ENCODE assay signal across 8 cellular contexts in genomic region chr18:34493566-34494358, GRCh38.
A peak's percentile ranks its signal among the peaks of the same experiment; 100 is the strongest.
DNase-seq lines count a peak whose midpoint lies in the region; ATAC-seq and TF ChIP-seq lines count a peak whose summit lies in the region.

No MANE protein-coding gene starts in this region.

- H3K4me3 ChIP-seq in A673 (ENCODE audit: low read depth, low read length, poor library complexity, severe bottlenecking) (peak overlapping the region; percentile 44), esophagus muscularis mucosa (peak overlapping the region; percentile 63 to 80 (median 72)), muscle layer of colon (ENCODE audit: low read depth in 1 of 2, low read length in 2 of 2) (peak overlapping the region; percentile 68)

- H3K27me3 ChIP-seq in A673 (replicated peaks; ENCODE audit: insufficient read depth, low read depth, low read length, poor library complexity), result peaks cover 70% of the 10 kb centered on the region
- H3K27me3 ChIP-seq in esophagus muscularis mucosa, result peaks cover 0 to 3% (median 0%) of the 10 kb centered on the region in 4 donors
- H3K27me3 ChIP-seq in muscle layer of colon (ENCODE audit: control insufficient read depth in 1 of 2, insufficient read depth in 2 of 2, low read length in 2 of 2), result no peaks in the 10 kb centered on the region

- 0% methylated on average over 28 of the region's 101 CpGs for WGBS in esophagus muscularis mucosa

- H3K9ac ChIP-seq in muscle layer of colon (ENCODE audit: low read length), result no peak overlapping the region

- DNase-seq in A673 (ENCODE audit: low spot score) (peak; percentile 19), OCI-M1 (lab: John Stamatoyannopoulos, UW) (peak; percentile 62), esophagus muscularis mucosa (ENCODE audit: extremely low spot score) (no peak), middle frontal gyrus (ENCODE audit: extremely low spot score, low spot score) (no peak), A172 (ENCODE audit: low spot score) (no peak)

- POLR2A ChIA-PET in A673 (lab: Charles Lee; ENCODE audit: low non-redundant PET), result interaction anchor here (0.7 kb wide), 1 partner anchor 21 kb away, joined by 5 read pairs; no protein-coding TSS in a partner anchor

- TF ChIP-seq CTCF in A673 (conservative IDR thresholded peaks at IDR 0.05; ENCODE audit: low read depth, low read length) (no peak), esophagus muscularis mucosa (IDR thresholded peaks at IDR 0.05) (peak; percentile 11 to 31 (median 17))

- CTCF ChIA-PET in A673 (lab: Charles Lee), result interaction anchor here (0.6 kb wide), 1 partner anchor 414 kb away, joined by 7 read pairs; no protein-coding TSS in a partner anchor

- intact Hi-C loops in A673 (cut with micrococcal nuclease; ENCODE audit: unreplicated experiment) (no loop called here), esophagus muscularis mucosa (cut with DNase I) (loop anchor here (5.0 to 10.0 kb wide), 3 partner anchors 99 to 294 kb away; no protein-coding TSS in a partner anchor)

- no peak overlapping the region for H3K27ac ChIP-seq in A673 (ENCODE audit: low read depth, low read length, poor library complexity, severe bottlenecking)
- peak overlapping the region; percentile 85 to 89 (median 86) for H3K27ac ChIP-seq in esophagus muscularis mucosa (replicated peaks in 1 of 4)
- H3K27ac ChIP-seq in muscle layer of colon (ENCODE audit: low read depth, low read length), result peak overlapping the region; percentile 68

- no peak for TF ChIP-seq EP300 in esophagus muscularis mucosa (IDR thresholded peaks at IDR 0.05)

- H3K36me3 ChIP-seq in A673 (ENCODE audit: insufficient read depth, low read length, poor library complexity, severe bottlenecking), result no peaks in the 10 kb centered on the region
- no peaks in the 10 kb centered on the region for H3K36me3 ChIP-seq in esophagus muscularis mucosa
- no peaks in the 10 kb centered on the region for H3K36me3 ChIP-seq in muscle layer of colon (ENCODE audit: insufficient read depth, low read length)

- TF ChIP-seq POLR2A in esophagus muscularis mucosa (IDR thresholded peaks at IDR 0.05; ENCODE audit: low read depth), result no peak

- ATAC-seq in GM18499 (IDR thresholded peaks at IDR 0.05; ENCODE audit: insufficient read depth, unreplicated experiment), result peak; percentile 20
- ATAC-seq in HG02973 (IDR thresholded peaks at IDR 0.05; ENCODE audit: unreplicated experiment), result peak; percentile 59

- no peaks in the 10 kb centered on the region for H3K9me3 ChIP-seq in A673 (ENCODE audit: low read depth, low read length, poor library complexity, severe bottlenecking)
- no peaks in the 10 kb centered on the region for H3K9me3 ChIP-seq in esophagus muscularis mucosa
- no peaks in the 10 kb centered on the region for H3K9me3 ChIP-seq in muscle layer of colon (ENCODE audit: low read length)

- no TSS peak for BruUV-seq in A673 (replicated peaks; lab: Mats Ljungman, UMichigan)

- H3K4me1 ChIP-seq in A673 (ENCODE audit: insufficient read depth, low read length, poor library complexity, severe bottlenecking), result no peaks in the 10 kb centered on the region
- H3K4me1 ChIP-seq in esophagus muscularis mucosa, result peaks cover 6 to 20% (median 17%) of the 10 kb centered on the region in 4 donors
- H3K4me1 ChIP-seq in muscle layer of colon (ENCODE audit: insufficient read depth, low read length), result no peaks in the 10 kb centered on the region

Comparison
In these comparisons a context has a peak if more than half of its experiments do, and no peak if none do; other contexts are left out.
1. DNase-seq: peak in A673 (single experiment) and OCI-M1 (single experiment); none in esophagus muscularis mucosa (single experiment), middle frontal gyrus (single experiment) and A172 (single experiment).
2. Peak in every context shown above with its lines, with median percentiles within 50 percentile points of each other: H3K4me3 ChIP-seq.